ENCODE assay signal across 9 cellular contexts in genomic region chr12:108701779-108702435, GRCh38. TPM values are rescaled to one million over a fixed set of nuclear protein-coding genes. Genes with fewer than 3 reads are reported as not detected.
DNase-seq lines count a peak whose midpoint lies in the region; ATAC-seq, FAIRE-seq and TF ChIP-seq lines count a peak whose summit lies in the region.
"Had no signal": no experiment of that assay in that cellular context is flagged by ENCODE, and none has a peak within 500 bp of the region (broad histone marks: within the 10 kb centered on the region; RNA-seq: fewer than 3 reads in every experiment).

No MANE protein-coding gene starts in this region.

- TF ChIP-seq CTCF in H1 (IDR thresholded peaks at IDR 0.05; ENCODE audit: control extremely low read depth in 1 of 3, insufficient read depth in 1 of 3, low read depth in 1 of 3, low read length in 3 of 3) (no peak), neural cell (IDR thresholded peaks at IDR 0.05; ENCODE audit: poor library complexity, severe bottlenecking) (no peak)

- H3K79me1 ChIP-seq in H1 (ENCODE audit: low read depth, low read length) = peaks cover 8% of the 10 kb centered on the region; the same call in 1 of the 2 replicates

- H3K14ac ChIP-seq in H1 (ENCODE audit: insufficient read length) = no peak overlapping the region

- no peak overlapping the region for H4K8ac ChIP-seq in H1 (ENCODE audit: extremely low read depth, insufficient read depth, low read length)

- H4K20me1 ChIP-seq in H1 (replicated peaks in 1 of 2; ENCODE audit: control insufficient read depth in 1 of 2, insufficient read depth in 2 of 2, low read length in 2 of 2) = peaks cover 6 to 18% of the 10 kb centered on the region in 2 experiments
- no peaks in the 10 kb centered on the region for H4K20me1 ChIP-seq in neural cell (ENCODE audit: insufficient read depth)

- no peak overlapping the region for H2BK12ac ChIP-seq in H1 (ENCODE audit: low read depth, low read length)

- no peak for TF ChIP-seq POLR2A in H1 (IDR thresholded peaks at IDR 0.05; ENCODE audit: control extremely low read depth in 1 of 2, low read depth in 2 of 2, low read length in 2 of 2)

- no peak overlapping the region for H4K91ac ChIP-seq in H1 (replicated peaks; ENCODE audit: insufficient read length, low read length)

- H3K4me1 ChIP-seq in ACC112 (ENCODE audit: control insufficient read depth, insufficient read depth, low read length, unreplicated experiment) = peaks cover 40% of the 10 kb centered on the region
- peaks cover 6 to 16% (median 10%) of the 10 kb centered on the region in 4 experiments; a peak in 6 of 7 replicates for H3K4me1 ChIP-seq in H1 (replicated peaks in 1 of 4; ENCODE audit: control insufficient read depth in 3 of 4, insufficient read depth in 4 of 4, low read length in 3 of 4)

- no peak overlapping the region for H2BK15ac ChIP-seq in H1 (ENCODE audit: low read length)

- H3K18ac ChIP-seq in H1 (ENCODE audit: extremely low read depth, low read length) = peak overlapping the region; percentile 56; the same call in 1 of the 2 replicates

- peak overlapping the region; percentile 27; the same call in 1 of the 2 replicates for H2BK5ac ChIP-seq in H1 (ENCODE audit: low read depth, low read length)

- no peak overlapping the region for H2AK5ac ChIP-seq in H1 (ENCODE audit: low read depth, low read length)

- H3K27me3 ChIP-seq in ACC112 (ENCODE audit: insufficient read depth, low read length) = no peaks in the 10 kb centered on the region
- H3K27me3 ChIP-seq in H1 (replicated peaks in 1 of 4; ENCODE audit: control insufficient read depth in 3 of 4, extremely low read depth in 1 of 4, insufficient read depth in 3 of 4, low read length in 3 of 4) = no peaks in the 10 kb centered on the region
- no peaks in the 10 kb centered on the region for H3K27me3 ChIP-seq in neural cell (ENCODE audit: insufficient read depth, low read depth, low read length)

- H3K23ac ChIP-seq in H1 (ENCODE audit: insufficient read length) = no peak overlapping the region

- no peak for FAIRE-seq in H1 (lab: Jason Lieb, UNC)
- FAIRE-seq: G401.6 had no signal

- H3K4me3 ChIP-seq in ACC112 (ENCODE audit: low read depth, low read length) (no peak overlapping the region), H1 (ENCODE audit: extremely low read depth in 1 of 4, insufficient read depth in 2 of 4, low read depth in 3 of 4, low read length in 4 of 4) (no peak overlapping the region), neural cell (ENCODE audit: low read length) (peak overlapping the region; percentile 38)

- no peak overlapping the region for H3K4ac ChIP-seq in H1 (replicated peaks; ENCODE audit: insufficient read length, low read depth, low read length)

- H3K4me2 ChIP-seq in H1 (ENCODE audit: insufficient read depth in 1 of 2, low read depth in 2 of 2, low read length in 2 of 2) (peak overlapping the region in 1 of 2 experiments; percentile 35; a peak in 1 of 4 replicates), neural cell (ENCODE audit: low read length) (peak overlapping the region; percentile 21)

- no peak for ATAC-seq in HG02840 (IDR thresholded peaks at IDR 0.05; ENCODE audit: low FRiP score, unreplicated experiment)

- no peaks in the 10 kb centered on the region for H3K9me2 ChIP-seq in neural cell (ENCODE audit: insufficient read depth, low read length)

- H3K9me3 ChIP-seq in H1 (ENCODE audit: insufficient read depth in 2 of 2, low read depth in 1 of 2, low read length in 1 of 2) = no peaks in the 10 kb centered on the region
- no peaks in the 10 kb centered on the region for H3K9me3 ChIP-seq in neural cell (ENCODE audit: low read length)

- H3F3A ChIP-seq in neural cell (ENCODE audit: insufficient read depth, low read length, poor library complexity, severe bottlenecking) = peaks cover 3% of the 10 kb centered on the region

- H3K23me2 ChIP-seq in H1 (ENCODE audit: low read depth, low read length) = no peaks in the 10 kb centered on the region

- WGBS in H1 (ENCODE audit: extremely low coverage in 1 of 2, insufficient coverage in 1 of 2, insufficient read length in 1 of 2, insufficient replicate concordance in 2 of 2, low coverage in 1 of 2, low lambda C conversion rate in 2 of 2, missing lambda C conversion rate in 1 of 2), 2 experiments = 69% methylated on average over 5 of the region's 5 CpGs; no CpG with 5 or more reads in 1 of the 2 experiments

- TF ChIP-seq RAD21 in H1 (IDR thresholded peaks at IDR 0.05 in 1 of 2, conservative IDR thresholded peaks at IDR 0.05 in 1 of 2; ENCODE audit: low read depth in 2 of 2, low read length in 2 of 2) = no peak
- TF ChIP-seq RAD21 in neural cell (conservative IDR thresholded peaks at IDR 0.05) = peak; percentile 13

- peaks cover 32% of the 10 kb centered on the region for H3K36me3 ChIP-seq in ACC112 (ENCODE audit: insufficient read depth, low read length)
- peaks cover 3 to 16% (median 10%) of the 10 kb centered on the region in 4 experiments; a peak in 5 of 8 replicates for H3K36me3 ChIP-seq in H1 (ENCODE audit: control insufficient read depth in 2 of 4, insufficient read depth in 4 of 4, low read length in 3 of 4)
- H3K36me3 ChIP-seq in neural cell (ENCODE audit: insufficient read depth, low read length) = peaks cover 8% of the 10 kb centered on the region

- H3K79me2 ChIP-seq in ACC112 (ENCODE audit: control insufficient read depth, insufficient read depth, low read length, unreplicated experiment) = peaks cover 97% of the 10 kb centered on the region
- H3K79me2 ChIP-seq in H1 (ENCODE audit: control insufficient read depth in 1 of 2, insufficient read depth in 2 of 2, low read length in 2 of 2) = peaks cover 0 to 69% of the 10 kb centered on the region in 2 experiments; a peak in 2 of 4 replicates
- H3K79me2 ChIP-seq in neural cell (replicated peaks; ENCODE audit: insufficient read depth, low read length) = peaks cover 34% of the 10 kb centered on the region

- POLR2A ChIA-PET in H1 (lab: Charles Lee; ENCODE audit: partially characterized antibody) = interaction anchor here (0.9 to 1.7 kb wide), 3 partner anchors 11 to 29 kb away, joined by 3 to 10 read pairs (median 3); no protein-coding TSS in a partner anchor

- no peak overlapping the region for H4K5ac ChIP-seq in H1 (ENCODE audit: insufficient read length, low read depth, low read length)

- TF ChIP-seq EP300 in H1 (IDR thresholded peaks at IDR 0.05; ENCODE audit: borderline replicate concordance in 1 of 2, low read depth in 2 of 2, low read length in 2 of 2) (no peak), neural cell (conservative IDR thresholded peaks at IDR 0.05; ENCODE audit: poor library complexity, severe bottlenecking) (peak; percentile 51)

- no peak overlapping the region for H3K56ac ChIP-seq in H1 (replicated peaks; ENCODE audit: insufficient read length, low read depth, low read length)

- H2AFZ ChIP-seq in ACC112 (ENCODE audit: low read length, unreplicated experiment) = no peak overlapping the region
- no peak overlapping the region for H2AFZ ChIP-seq in H1 (ENCODE audit: low read length)
- H2AFZ ChIP-seq in neural cell (ENCODE audit: low read depth, low read length) = no peak overlapping the region

- H2BK120ac ChIP-seq in H1 (replicated peaks; ENCODE audit: low read depth, low read length) = no peak overlapping the region

- DNase-seq in MV-4-11 (lab: John Stamatoyannopoulos, UW) (peak; percentile 22), H1 (ENCODE audit: low read depth in 1 of 2, low spot score in 2 of 2) (no peak), NCI-H2029 treated with DMSO at 0.1 percent for 48 hours (lab: John Stamatoyannopoulos, UW) (no peak), SIG-M5 (lab: John Stamatoyannopoulos, UW) (no peak), NCI-H1694 (lab: John Stamatoyannopoulos, UW) (no peak)

- H3K27ac ChIP-seq in ACC112 (ENCODE audit: low read depth, low read length) (peak overlapping the region; percentile 39), H1 (ENCODE audit: low read depth, low read length) (peak overlapping the region; percentile 22; the same call in 1 of the 2 replicates), neural cell (ENCODE audit: low read length) (peak overlapping the region; percentile 71)

- no peak overlapping the region for H2BK20ac ChIP-seq in H1 (ENCODE audit: low read length)

- CTCF ChIA-PET in H1 (lab: Charles Lee; ENCODE audit: partially characterized antibody) = interaction anchor here (0.8 to 3.3 kb wide), 11 partner anchors 10 to 102 kb away, joined by 3 to 15 read pairs (median 4); no protein-coding TSS in a partner anchor

- peak overlapping the region in 1 of 4 experiments; percentile 43; a peak in 1 of 7 replicates for H3K9ac ChIP-seq in H1 (replicated peaks in 1 of 4; ENCODE audit: extremely low read depth in 1 of 4, low read depth in 3 of 4, low read length in 3 of 4)
- peak overlapping the region; percentile 51 for H3K9ac ChIP-seq in neural cell (ENCODE audit: low read length)

TF ChIP-seq in H1, 55 proteins besides CTCF, POLR2A, EP300 and RAD21 (continues in another document):
- TF ChIP-seq ASH2L (IDR thresholded peaks at IDR 0.05; ENCODE audit: low read length) = no peak
- no peak for TF ChIP-seq TEAD4 (IDR thresholded peaks at IDR 0.05; ENCODE audit: low read depth, low read length)
- TF ChIP-seq CHD2 (IDR thresholded peaks at IDR 0.05; ENCODE audit: low read length) = no peak
- TF ChIP-seq NANOG (IDR thresholded peaks at IDR 0.05; ENCODE audit: insufficient read depth, low read depth, low read length, poor library complexity, severe bottlenecking) = no peak
- TF ChIP-seq POU5F1 (IDR thresholded peaks at IDR 0.05; ENCODE audit: low read depth, low read length) = no peak

TF ChIP-seq in neural cell, 6 proteins besides CTCF, POLR2A, EP300 and RAD21 (continues in another document):
- TF ChIP-seq POLR2AphosphoS5 (IDR thresholded peaks at IDR 0.05) = peak; percentile 66

RNA-seq across cellular contexts. Expression of gene CORO1C, which starts 29.4 kb away (rescaled TPM):
- 120 and 130 TPM in 2 replicates for total RNA-seq in H1 (2021; fragmentation: NEBNext Ultra II Directional; extraction: Animal tissue kit (Norgen Biotek cat#: 25700))
- 71.7 and 72.7 TPM in 2 replicates for polyA plus RNA-seq in H1 (2011; rRNA removed)
- polyA plus RNA-seq in H1 (2011; cell fraction: cytosol; rRNA removed) = 77.4 TPM
- polyA plus RNA-seq in H1 (2011; cell fraction: nucleus; rRNA removed) = 64.4 TPM
- 74.9 to 102 TPM (median 86.3 TPM) in 4 replicates for polyA plus RNA-seq in H1 (2012, experiment 1 of 2)
- polyA plus RNA-seq in H1 (2012, experiment 2 of 2) = 7.2 TPM
- polyA plus RNA-seq in H1 (2013, experiment 1 of 2) = 67.3 TPM
- 69.1 TPM for polyA plus RNA-seq in H1 (2013, experiment 2 of 2)
- 378 and 431 TPM in 2 replicates for polyA minus RNA-seq in H1 (2011; rRNA and poly(A)+ RNA removed)
- polyA minus RNA-seq in H1 (2011; cell fraction: cytosol; rRNA and poly(A)+ RNA removed) = 104 TPM
- polyA minus RNA-seq in H1 (2011; cell fraction: nucleus; rRNA and poly(A)+ RNA removed) = 107 TPM
- 120 and 123 TPM in 2 replicates for polyA plus RNA-seq in neural cell
- polyA minus RNA-seq in neural cell = 248 and 272 TPM in 2 replicates
